In the genomic region with DNA sequence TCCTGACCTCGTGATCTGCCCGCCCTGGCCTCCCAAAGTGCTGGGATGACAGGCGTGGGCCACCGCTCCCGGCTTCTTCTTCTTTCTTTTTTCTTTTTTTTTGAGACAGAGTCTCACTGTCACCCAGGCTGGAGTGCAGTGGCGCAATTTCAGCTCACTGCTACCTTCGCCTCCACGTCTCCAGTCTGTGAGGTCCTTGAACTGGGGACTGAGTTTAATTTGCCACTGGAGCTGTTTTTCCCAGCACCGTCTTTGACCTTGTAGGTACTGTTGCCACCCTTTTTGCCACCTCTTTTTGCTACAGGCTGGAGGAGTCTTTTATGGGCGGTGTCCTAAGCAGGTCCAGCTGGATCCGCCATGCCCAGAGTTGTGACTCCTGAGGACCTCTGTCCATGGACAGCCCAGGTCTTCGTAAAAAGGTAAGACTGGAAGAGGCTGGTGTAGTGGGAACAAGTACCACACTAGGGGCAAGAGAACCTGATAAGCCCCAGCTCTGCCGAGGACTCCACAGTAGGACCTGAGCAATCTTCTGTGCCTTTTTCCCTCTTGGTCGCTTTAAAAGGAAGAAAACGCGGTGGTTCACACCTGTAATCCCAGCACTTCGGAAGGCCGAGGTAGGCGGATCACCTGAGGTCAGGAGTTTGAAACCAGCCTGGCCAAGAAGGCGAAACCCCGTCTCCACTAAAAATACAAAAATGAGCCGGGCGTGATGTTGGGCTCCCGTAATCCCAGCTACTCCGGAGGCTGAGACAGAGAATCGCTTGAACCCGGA, we compare ENCODE assay signal across 8 cellular contexts. TPM values are rescaled to one million over a fixed set of nuclear protein-coding genes. Genes with fewer than 3 reads are reported as not detected.
DNase-seq lines count a peak whose midpoint lies in the region; ATAC-seq and TF ChIP-seq lines count a peak whose summit lies in the region.

No MANE protein-coding gene starts in this region.

- H3K4me3 ChIP-seq in NB4 (ENCODE audit: low read depth, low read length) (peak overlapping the region; percentile 29), fibroblast of the aortic adventitia (ENCODE audit: low read depth, low read length) (peak overlapping the region; percentile 41), skeletal muscle cell (ENCODE audit: low read depth, low read length) (peak overlapping the region; percentile 18)

- TF ChIP-seq CTCF in NB4 (IDR thresholded peaks at IDR 0.05; ENCODE audit: low read depth, low read length) (no peak), fibroblast of the aortic adventitia (IDR thresholded peaks at IDR 0.05; ENCODE audit: insufficient read depth, low read length) (no peak)

- DNase-seq in DMS53 (lab: John Stamatoyannopoulos, UW) (peak; percentile 87), NB4 (ENCODE audit: low read depth) (peak; percentile 55), fibroblast of the aortic adventitia (ENCODE audit: low read depth) (no peak), skeletal muscle cell (ENCODE audit: low read depth) (no peak), HPDE6-E6E7 (ENCODE audit: extremely low spot score) (no peak), Ammon's horn (ENCODE audit: low spot score) (no peak)
- peak; percentile 18 for DNase-seq in activated CD8-positive, alpha-beta memory T cell treated with anti-CD3 and anti-CD28 coated beads, Interleukin-2, amount 50 U/mL, for 4 hours

- no peak for TF ChIP-seq POLR2A in NB4 (IDR thresholded peaks at IDR 0.05; ENCODE audit: extremely low read depth, insufficient read length)

- ATAC-seq in HG02759 (IDR thresholded peaks at IDR 0.05; ENCODE audit: unreplicated experiment) = no peak

RNA-seq across cellular contexts. Expression of a gene that starts 1.0 kb away (rescaled TPM):
- under 0.01 TPM in 2 replicates for total RNA-seq in fibroblast of the aortic adventitia (ENCODE audit: low replicate concordance)

RNA-seq across cellular contexts. Expression of a gene that starts 2.3 kb away (rescaled TPM):
- under 0.01 TPM in 2 replicates for total RNA-seq in fibroblast of the aortic adventitia (ENCODE audit: low replicate concordance)

RNA-seq across cellular contexts. Expression of a gene that starts 11.4 kb away (rescaled TPM):
- 0.90 and 3.6 TPM in 2 replicates for total RNA-seq in fibroblast of the aortic adventitia (ENCODE audit: low replicate concordance)

RNA-seq across cellular contexts. Expression of a gene that starts 25.2 kb away (rescaled TPM):
- 66.1 and 68.3 TPM in 2 replicates for total RNA-seq in fibroblast of the aortic adventitia (ENCODE audit: low replicate concordance)

RNA-seq across cellular contexts. Expression of a gene that starts 36.9 kb away (rescaled TPM):
- total RNA-seq in fibroblast of the aortic adventitia (ENCODE audit: low replicate concordance) = not detected in 2 replicates

Comparison
In these comparisons a context has a peak if more than half of its experiments do, and no peak if none do; other contexts are left out.
1. DNase-seq: peak in DMS53 (single experiment), NB4 (single experiment) and activated CD8-positive, alpha-beta memory T cell treated with anti-CD3 and anti-CD28 coated beads, Interleukin-2, amount 50 U/mL, for 4 hours (single experiment); none in fibroblast of the aortic adventitia (single experiment), skeletal muscle cell (single experiment), HPDE6-E6E7 (single experiment) and Ammon's horn (single experiment).
2. Peak in every context shown above with its lines, with median percentiles within 50 percentile points of each other: H3K4me3 ChIP-seq.